Comparison of ENCODE assay signal across 1 cellular context in the genomic region with DNA sequence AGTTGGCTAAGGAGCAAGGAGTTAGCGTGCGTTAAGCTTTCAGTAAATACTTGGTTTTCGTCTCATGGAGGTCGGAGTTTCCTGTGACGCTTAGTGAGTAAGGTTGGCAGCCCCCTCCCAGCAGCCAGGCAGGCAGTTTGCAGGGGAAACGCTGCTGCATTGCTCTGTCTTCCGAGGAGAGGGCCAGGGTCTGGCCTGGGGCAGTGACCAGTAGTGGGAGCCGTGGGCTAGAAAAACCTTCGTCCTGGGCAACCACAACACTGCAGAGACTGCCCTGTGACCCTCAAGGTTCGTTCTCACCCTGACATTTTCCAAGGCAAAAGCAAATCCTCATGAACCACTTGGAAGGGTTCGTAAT.
TF ChIP-seq lines count a peak whose summit lies in the region.

No MANE protein-coding gene starts in this region.

TF ChIP-seq in HepG2, 621 proteins besides CTCF, POLR2A, EP300 and RAD21 (continued from another document and continues in another):
- TF ChIP-seq, protein P1, sequence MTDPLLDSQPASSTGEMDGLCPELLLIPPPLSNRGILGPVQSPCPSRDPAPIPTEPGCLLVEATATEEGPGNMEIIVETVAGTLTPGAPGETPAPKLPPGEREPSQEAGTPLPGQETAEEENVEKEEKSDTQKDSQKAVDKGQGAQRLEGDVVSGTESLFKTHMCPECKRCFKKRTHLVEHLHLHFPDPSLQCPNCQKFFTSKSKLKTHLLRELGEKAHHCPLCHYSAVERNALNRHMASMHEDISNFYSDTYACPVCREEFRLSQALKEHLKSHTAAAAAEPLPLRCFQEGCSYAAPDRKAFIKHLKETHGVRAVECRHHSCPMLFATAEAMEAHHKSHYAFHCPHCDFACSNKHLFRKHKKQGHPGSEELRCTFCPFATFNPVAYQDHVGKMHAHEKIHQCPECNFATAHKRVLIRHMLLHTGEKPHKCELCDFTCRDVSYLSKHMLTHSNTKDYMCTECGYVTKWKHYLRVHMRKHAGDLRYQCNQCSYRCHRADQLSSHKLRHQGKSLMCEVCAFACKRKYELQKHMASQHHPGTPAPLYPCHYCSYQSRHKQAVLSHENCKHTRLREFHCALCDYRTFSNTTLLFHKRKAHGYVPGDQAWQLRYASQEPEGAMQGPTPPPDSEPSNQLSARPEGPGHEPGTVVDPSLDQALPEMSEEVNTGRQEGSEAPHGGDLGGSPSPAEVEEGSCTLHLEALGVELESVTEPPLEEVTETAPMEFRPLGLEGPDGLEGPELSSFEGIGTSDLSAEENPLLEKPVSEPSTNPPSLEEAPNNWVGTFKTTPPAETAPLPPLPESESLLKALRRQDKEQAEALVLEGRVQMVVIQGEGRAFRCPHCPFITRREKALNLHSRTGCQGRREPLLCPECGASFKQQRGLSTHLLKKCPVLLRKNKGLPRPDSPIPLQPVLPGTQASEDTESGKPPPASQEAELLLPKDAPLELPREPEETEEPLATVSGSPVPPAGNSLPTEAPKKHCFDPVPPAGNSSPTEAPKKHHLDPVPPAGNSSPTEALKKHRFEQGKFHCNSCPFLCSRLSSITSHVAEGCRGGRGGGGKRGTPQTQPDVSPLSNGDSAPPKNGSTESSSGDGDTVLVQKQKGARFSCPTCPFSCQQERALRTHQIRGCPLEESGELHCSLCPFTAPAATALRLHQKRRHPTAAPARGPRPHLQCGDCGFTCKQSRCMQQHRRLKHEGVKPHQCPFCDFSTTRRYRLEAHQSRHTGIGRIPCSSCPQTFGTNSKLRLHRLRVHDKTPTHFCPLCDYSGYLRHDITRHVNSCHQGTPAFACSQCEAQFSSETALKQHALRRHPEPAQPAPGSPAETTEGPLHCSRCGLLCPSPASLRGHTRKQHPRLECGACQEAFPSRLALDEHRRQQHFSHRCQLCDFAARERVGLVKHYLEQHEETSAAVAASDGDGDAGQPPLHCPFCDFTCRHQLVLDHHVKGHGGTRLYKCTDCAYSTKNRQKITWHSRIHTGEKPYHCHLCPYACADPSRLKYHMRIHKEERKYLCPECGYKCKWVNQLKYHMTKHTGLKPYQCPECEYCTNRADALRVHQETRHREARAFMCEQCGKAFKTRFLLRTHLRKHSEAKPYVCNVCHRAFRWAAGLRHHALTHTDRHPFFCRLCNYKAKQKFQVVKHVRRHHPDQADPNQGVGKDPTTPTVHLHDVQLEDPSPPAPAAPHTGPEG (CRISPR knock-in tag; IDR thresholded peaks at IDR 0.05): no peak
- TF ChIP-seq, protein P2, sequence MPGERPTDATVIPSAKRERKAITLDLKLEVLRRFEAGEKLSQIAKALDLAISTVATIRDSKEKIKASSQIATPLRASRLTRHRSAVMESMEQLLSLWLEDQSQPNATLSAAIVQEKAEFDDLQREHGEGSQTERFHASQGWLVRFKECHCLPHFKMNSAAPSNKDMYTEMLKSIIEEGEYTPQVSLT (CRISPR knock-in tag; IDR thresholded peaks at IDR 0.05; ENCODE audit: borderline replicate concordance, low read depth): no peak
- TF ChIP-seq, protein P3, sequence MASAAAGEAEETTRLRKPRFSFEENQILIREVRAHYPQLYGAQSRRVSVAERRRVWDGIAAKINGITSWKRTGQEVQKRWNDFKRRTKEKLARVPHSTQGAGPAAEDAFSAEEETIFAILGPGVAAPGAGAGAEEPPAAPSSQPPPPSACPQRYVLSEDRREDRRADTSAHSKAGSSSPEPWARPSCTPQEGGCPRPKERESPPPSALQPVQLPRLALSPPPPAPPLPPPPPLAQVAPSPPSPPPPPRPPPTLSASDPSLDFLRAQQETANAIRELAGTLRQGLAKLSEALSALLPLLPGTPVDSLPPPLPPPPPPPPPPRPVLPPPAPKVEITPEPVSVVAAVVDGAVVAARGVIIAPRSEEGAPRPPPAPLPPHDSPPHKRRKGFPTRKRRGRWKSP (CRISPR knock-in tag; IDR thresholded peaks at IDR 0.05): peak; percentile 20
- TF ChIP-seq, protein P4, sequence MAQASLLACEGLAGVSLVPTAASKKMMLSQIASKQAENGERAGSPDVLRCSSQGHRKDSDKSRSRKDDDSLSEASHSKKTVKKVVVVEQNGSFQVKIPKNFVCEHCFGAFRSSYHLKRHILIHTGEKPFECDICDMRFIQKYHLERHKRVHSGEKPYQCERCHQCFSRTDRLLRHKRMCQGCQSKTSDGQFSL (CRISPR knock-in tag; IDR thresholded peaks at IDR 0.05): no peak
- TF ChIP-seq, protein P5, sequence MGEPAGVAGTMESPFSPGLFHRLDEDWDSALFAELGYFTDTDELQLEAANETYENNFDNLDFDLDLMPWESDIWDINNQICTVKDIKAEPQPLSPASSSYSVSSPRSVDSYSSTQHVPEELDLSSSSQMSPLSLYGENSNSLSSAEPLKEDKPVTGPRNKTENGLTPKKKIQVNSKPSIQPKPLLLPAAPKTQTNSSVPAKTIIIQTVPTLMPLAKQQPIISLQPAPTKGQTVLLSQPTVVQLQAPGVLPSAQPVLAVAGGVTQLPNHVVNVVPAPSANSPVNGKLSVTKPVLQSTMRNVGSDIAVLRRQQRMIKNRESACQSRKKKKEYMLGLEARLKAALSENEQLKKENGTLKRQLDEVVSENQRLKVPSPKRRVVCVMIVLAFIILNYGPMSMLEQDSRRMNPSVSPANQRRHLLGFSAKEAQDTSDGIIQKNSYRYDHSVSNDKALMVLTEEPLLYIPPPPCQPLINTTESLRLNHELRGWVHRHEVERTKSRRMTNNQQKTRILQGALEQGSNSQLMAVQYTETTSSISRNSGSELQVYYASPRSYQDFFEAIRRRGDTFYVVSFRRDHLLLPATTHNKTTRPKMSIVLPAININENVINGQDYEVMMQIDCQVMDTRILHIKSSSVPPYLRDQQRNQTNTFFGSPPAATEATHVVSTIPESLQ (CRISPR knock-in tag; conservative IDR thresholded peaks at IDR 0.05): no peak
- no peak for TF ChIP-seq HDAC1 (CRISPR knock-in tag; IDR thresholded peaks at IDR 0.05)
- TF ChIP-seq, protein P6, sequence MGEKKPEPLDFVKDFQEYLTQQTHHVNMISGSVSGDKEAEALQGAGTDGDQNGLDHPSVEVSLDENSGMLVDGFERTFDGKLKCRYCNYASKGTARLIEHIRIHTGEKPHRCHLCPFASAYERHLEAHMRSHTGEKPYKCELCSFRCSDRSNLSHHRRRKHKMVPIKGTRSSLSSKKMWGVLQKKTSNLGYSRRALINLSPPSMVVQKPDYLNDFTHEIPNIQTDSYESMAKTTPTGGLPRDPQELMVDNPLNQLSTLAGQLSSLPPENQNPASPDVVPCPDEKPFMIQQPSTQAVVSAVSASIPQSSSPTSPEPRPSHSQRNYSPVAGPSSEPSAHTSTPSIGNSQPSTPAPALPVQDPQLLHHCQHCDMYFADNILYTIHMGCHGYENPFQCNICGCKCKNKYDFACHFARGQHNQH (CRISPR knock-in tag; IDR thresholded peaks at IDR 0.05): no peak
- no peak for TF ChIP-seq KLF16 (CRISPR knock-in tag; IDR thresholded peaks at IDR 0.05)
- TF ChIP-seq ARNT (IDR thresholded peaks at IDR 0.05): no peak
- TF ChIP-seq ZSCAN25 (CRISPR knock-in tag; IDR thresholded peaks at IDR 0.05): 0 out of 2 replicates have a peak, but pooled peaks have one; percentile 16
- TF ChIP-seq, protein P7, sequence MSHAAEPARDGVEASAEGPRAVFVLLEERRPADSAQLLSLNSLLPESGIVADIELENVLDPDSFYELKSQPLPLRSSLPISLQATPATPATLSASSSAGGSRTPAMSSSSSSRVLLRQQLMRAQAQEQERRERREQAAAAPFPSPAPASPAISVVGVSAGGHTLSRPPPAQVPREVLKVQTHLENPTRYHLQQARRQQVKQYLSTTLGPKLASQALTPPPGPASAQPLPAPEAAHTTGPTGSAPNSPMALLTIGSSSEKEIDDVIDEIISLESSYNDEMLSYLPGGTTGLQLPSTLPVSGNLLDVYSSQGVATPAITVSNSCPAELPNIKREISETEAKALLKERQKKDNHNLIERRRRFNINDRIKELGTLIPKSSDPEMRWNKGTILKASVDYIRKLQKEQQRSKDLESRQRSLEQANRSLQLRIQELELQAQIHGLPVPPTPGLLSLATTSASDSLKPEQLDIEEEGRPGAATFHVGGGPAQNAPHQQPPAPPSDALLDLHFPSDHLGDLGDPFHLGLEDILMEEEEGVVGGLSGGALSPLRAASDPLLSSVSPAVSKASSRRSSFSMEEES (CRISPR knock-in tag; IDR thresholded peaks at IDR 0.05): no peak
- no peak for TF ChIP-seq ZNF546 (CRISPR knock-in tag; conservative IDR thresholded peaks at IDR 0.05)
- peak; percentile 23; the same call in 1 of the 2 replicates for TF ChIP-seq GZF1 (CRISPR knock-in tag; IDR thresholded peaks at IDR 0.05)
- no peak for TF ChIP-seq GLI4 (CRISPR knock-in tag; IDR thresholded peaks at IDR 0.05; ENCODE audit: borderline replicate concordance)
- no peak for TF ChIP-seq ZNF878 (CRISPR knock-in tag; IDR thresholded peaks at IDR 0.05)
- TF ChIP-seq, protein P8, sequence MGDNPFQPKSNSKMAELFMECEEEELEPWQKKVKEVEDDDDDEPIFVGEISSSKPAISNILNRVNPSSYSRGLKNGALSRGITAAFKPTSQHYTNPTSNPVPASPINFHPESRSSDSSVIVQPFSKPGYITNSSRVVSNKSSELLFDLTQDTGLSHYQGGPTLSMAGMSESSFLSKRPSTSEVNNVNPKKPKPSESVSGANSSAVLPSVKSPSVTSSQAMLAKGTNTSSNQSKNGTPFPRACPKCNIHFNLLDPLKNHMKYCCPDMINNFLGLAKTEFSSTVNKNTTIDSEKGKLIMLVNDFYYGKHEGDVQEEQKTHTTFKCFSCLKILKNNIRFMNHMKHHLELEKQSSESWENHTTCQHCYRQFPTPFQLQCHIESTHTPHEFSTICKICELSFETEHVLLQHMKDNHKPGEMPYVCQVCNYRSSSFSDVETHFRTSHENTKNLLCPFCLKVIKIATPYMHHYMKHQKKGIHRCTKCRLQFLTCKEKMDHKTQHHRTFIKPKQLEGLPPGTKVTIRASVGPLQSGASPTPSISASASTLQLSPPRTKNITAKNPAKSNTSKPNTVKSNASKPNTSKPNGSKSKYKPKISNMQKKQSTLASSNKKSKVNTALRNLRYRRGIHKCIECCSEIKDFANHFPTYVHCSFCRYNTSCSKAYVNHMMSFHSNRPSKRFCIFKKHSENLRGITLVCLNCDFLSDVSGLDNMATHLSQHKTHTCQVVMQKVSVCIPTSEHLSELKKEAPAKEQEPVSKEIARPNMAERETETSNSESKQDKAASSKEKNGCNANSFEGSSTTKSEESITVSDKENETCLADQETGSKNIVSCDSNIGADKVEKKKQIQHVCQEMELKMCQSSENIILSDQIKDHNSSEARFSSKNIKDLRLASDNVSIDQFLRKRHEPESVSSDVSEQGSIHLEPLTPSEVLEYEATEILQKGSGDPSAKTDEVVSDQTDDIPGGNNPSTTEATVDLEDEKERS (CRISPR knock-in tag; IDR thresholded peaks at IDR 0.05): no peak
- TF ChIP-seq, protein P9, sequence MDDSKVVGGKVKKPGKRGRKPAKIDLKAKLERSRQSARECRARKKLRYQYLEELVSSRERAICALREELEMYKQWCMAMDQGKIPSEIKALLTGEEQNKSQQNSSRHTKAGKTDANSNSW (CRISPR knock-in tag; IDR thresholded peaks at IDR 0.05; ENCODE audit: borderline replicate concordance): no peak
- TF ChIP-seq FOXK1 (CRISPR knock-in tag; IDR thresholded peaks at IDR 0.05; ENCODE audit: borderline replicate concordance, low read depth): no peak
- TF ChIP-seq, protein P10, sequence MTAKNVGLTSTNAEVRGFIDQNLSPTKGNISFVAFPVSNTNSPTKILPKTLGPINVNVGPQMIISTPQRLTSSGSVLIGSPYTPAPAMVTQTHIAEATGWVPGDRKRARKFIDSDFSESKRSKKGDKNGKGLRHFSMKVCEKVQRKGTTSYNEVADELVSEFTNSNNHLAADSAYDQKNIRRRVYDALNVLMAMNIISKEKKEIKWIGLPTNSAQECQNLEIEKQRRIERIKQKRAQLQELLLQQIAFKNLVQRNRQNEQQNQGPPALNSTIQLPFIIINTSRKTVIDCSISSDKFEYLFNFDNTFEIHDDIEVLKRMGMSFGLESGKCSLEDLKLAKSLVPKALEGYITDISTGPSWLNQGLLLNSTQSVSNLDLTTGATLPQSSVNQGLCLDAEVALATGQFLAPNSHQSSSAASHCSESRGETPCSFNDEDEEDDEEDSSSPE (CRISPR knock-in tag; IDR thresholded peaks at IDR 0.05): no peak; the same call in 1 of the 2 replicates
- no peak for TF ChIP-seq GATAD2A (CRISPR knock-in tag; IDR thresholded peaks at IDR 0.05)
- TF ChIP-seq U2AF2 (IDR thresholded peaks at IDR 0.05; ENCODE audit: low read depth, low read length): no peak
- TF ChIP-seq ZNF446 (CRISPR knock-in tag; IDR thresholded peaks at IDR 0.05): no peak
- TF ChIP-seq ATAD3A (CRISPR knock-in tag; IDR thresholded peaks at IDR 0.05): no peak
- TF ChIP-seq CCAR2 (optimal IDR thresholded peaks at IDR 0.05; ENCODE audit: low read depth, low read length): no peak
- no peak for TF ChIP-seq EEA1 (CRISPR knock-in tag; IDR thresholded peaks at IDR 0.05; ENCODE audit: borderline replicate concordance)
- peak; percentile 25; the same call in 1 of the 2 replicates for TF ChIP-seq HIVEP1 (CRISPR knock-in tag; IDR thresholded peaks at IDR 0.05)
- no peak for TF ChIP-seq MEIS1 (CRISPR knock-in tag; IDR thresholded peaks at IDR 0.05; ENCODE audit: borderline replicate concordance)
- TF ChIP-seq GTF2F1 (IDR thresholded peaks at IDR 0.05; ENCODE audit: low read length): no peak
- no peak for TF ChIP-seq EZH2 (conservative IDR thresholded peaks at IDR 0.05; ENCODE audit: low read depth, low read length)
- TF ChIP-seq TGIF2 (CRISPR knock-in tag; IDR thresholded peaks at IDR 0.05): peak; percentile 6; the same call in 1 of the 2 replicates
- TF ChIP-seq HMG20A (CRISPR knock-in tag; IDR thresholded peaks at IDR 0.05; ENCODE audit: borderline replicate concordance): no peak
- TF ChIP-seq KDM5A (IDR thresholded peaks at IDR 0.05; ENCODE audit: borderline replicate concordance, low read length): peak; percentile 39; the same call in 1 of the 2 replicates
- TF ChIP-seq TEAD3 (CRISPR knock-in tag; optimal IDR thresholded peaks at IDR 0.05; ENCODE audit: borderline replicate concordance): no peak
- no peak for TF ChIP-seq ZNF121 (CRISPR knock-in tag; IDR thresholded peaks at IDR 0.05)
- TF ChIP-seq CBFB (CRISPR knock-in tag; IDR thresholded peaks at IDR 0.05): no peak
- TF ChIP-seq, protein P11, sequence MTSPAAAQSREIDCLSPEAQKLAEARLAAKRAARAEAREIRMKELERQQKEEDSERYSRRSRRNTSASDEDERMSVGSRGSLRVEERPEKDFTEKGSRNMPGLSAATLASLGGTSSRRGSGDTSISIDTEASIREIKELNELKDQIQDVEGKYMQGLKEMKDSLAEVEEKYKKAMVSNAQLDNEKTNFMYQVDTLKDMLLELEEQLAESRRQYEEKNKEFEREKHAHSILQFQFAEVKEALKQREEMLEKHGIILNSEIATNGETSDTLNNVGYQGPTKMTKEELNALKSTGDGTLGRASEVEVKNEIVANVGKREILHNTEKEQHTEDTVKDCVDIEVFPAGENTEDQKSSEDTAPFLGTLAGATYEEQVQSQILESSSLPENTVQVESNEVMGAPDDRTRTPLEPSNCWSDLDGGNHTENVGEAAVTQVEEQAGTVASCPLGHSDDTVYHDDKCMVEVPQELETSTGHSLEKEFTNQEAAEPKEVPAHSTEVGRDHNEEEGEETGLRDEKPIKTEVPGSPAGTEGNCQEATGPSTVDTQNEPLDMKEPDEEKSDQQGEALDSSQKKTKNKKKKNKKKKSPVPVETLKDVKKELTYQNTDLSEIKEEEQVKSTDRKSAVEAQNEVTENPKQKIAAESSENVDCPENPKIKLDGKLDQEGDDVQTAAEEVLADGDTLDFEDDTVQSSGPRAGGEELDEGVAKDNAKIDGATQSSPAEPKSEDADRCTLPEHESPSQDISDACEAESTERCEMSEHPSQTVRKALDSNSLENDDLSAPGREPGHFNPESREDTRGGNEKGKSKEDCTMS (CRISPR knock-in tag; conservative IDR thresholded peaks at IDR 0.05): no peak
- TF ChIP-seq RBAK (CRISPR knock-in tag; IDR thresholded peaks at IDR 0.05): no peak
- no peak for TF ChIP-seq PLRG1 (conservative IDR thresholded peaks at IDR 0.05)
